Comparison of ENCODE assay signal across 10 cellular contexts in the genomic region with DNA sequence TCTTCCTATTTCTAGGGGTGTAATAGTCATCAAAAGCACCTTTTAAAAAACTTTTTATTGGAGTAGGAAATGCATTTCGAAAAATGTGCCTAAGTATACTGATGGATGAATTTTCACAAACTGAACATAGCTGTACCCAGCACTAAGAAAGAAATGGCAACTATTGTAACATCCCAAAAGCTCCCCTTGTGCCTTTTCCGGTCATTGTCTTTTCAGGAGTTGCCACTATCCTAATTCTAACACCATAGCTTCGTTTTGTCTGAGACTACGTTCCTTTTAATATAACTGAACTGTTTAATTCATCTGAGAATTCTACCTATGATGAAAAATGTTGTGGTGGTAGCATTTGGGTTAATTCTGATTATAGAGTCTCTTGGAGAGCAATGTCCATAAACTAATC. TPM values are rescaled to one million over a fixed set of nuclear protein-coding genes. Genes with fewer than 3 reads are reported as not detected.
DNase-seq lines count a peak whose midpoint lies in the region; ATAC-seq and TF ChIP-seq lines count a peak whose summit lies in the region.
"Had no signal": no experiment of that assay in that cellular context is flagged by ENCODE, and none has a peak within 500 bp of the region (broad histone marks: within the 10 kb centered on the region; RNA-seq: fewer than 3 reads in every experiment).

No MANE protein-coding gene starts in this region.

- H3K27ac ChIP-seq in PC-9 (no peak overlapping the region), esophagus muscularis mucosa (replicated peaks in 1 of 4) (peak overlapping the region in 1 of 4 donors; percentile 2), skeletal muscle tissue (ENCODE audit: low read depth, low read length) (no peak overlapping the region), left lung (peak overlapping the region in 1 of 2 donors; percentile 34)

- peak overlapping the region; percentile 39 for H3K4me3 Mint-ChIP-seq in activated CD8-positive, alpha-beta memory T cell treated with anti-CD3 and anti-CD28 coated beads, Interleukin-2, amount 10 ng/mL, durations not matched to agents 7 days and 5 days

- TF ChIP-seq EP300 in esophagus muscularis mucosa (IDR thresholded peaks at IDR 0.05) = no peak

- BruUV-seq in PC-9 (replicated peaks; lab: Mats Ljungman, UMichigan) = no TSS peak

- peak overlapping the region; percentile 40 for H3K27ac Mint-ChIP-seq in activated CD8-positive, alpha-beta memory T cell treated with anti-CD3 and anti-CD28 coated beads, Interleukin-2, amount 10 ng/mL, durations not matched to agents 7 days and 5 days

- TF ChIP-seq CTCF in PC-9 (conservative IDR thresholded peaks at IDR 0.05) (no peak), esophagus muscularis mucosa (IDR thresholded peaks at IDR 0.05) (no peak), left lung (IDR thresholded peaks at IDR 0.05) (no peak)

- H3K9me3 ChIP-seq in PC-9 (ENCODE audit: insufficient read depth, low read depth) (no peaks in the 10 kb centered on the region), esophagus muscularis mucosa (no peaks in the 10 kb centered on the region), skeletal muscle tissue (ENCODE audit: control insufficient read depth in 3 of 3, low read length in 3 of 3) (no peaks in the 10 kb centered on the region), left lung (no peaks in the 10 kb centered on the region)
- H3K9me3 ChIP-seq: upper lobe of left lung had no signal

- peaks cover 30% of the 10 kb centered on the region for H3K79me2 ChIP-seq in PC-9 (ENCODE audit: low read depth)

- intact Hi-C loops in PC-9 (cut with micrococcal nuclease; ENCODE audit: unreplicated experiment) (no loop called here), esophagus muscularis mucosa (cut with DNase I) (no loop called here), left lung (cut with DNase I) (no loop called here)

- peak overlapping the region; percentile 81 for H3K4me2 ChIP-seq in PC-9

- DNase-seq in activated CD8-positive, alpha-beta memory T cell treated with anti-CD3 and anti-CD28 coated beads, Interleukin-2, amount 10 ng/mL, durations not matched to agents 7 days and 5 days = no peak
- DNase-seq in activated CD8-positive, alpha-beta memory T cell treated with anti-CD3 and anti-CD28 coated beads, Interleukin-2, amount 50 U/mL, for 4 hours = no peak
- DNase-seq in PC-9 (no peak), esophagus muscularis mucosa (ENCODE audit: extremely low spot score) (no peak), left lung (no peak), erythroblast (lab: John Stamatoyannopoulos, UW) (no peak), foreskin melanocyte (no peak)
- DNase-seq: NCI-H2081 had no signal

- H3K4me1 Mint-ChIP-seq in activated CD8-positive, alpha-beta memory T cell treated with anti-CD3 and anti-CD28 coated beads, Interleukin-2, amount 10 ng/mL, durations not matched to agents 7 days and 5 days = peaks cover 32% of the 10 kb centered on the region

- H4K20me1 ChIP-seq in PC-9 (ENCODE audit: insufficient read depth) = no peaks in the 10 kb centered on the region; the same call in 1 of the 2 replicates

- H3K4me3 ChIP-seq in PC-9 = peak overlapping the region; percentile 98
- peak overlapping the region in 3 of 4 donors; percentile 6 to 86 (median 67) for H3K4me3 ChIP-seq in esophagus muscularis mucosa
- H3K4me3 ChIP-seq in skeletal muscle tissue (ENCODE audit: low read length in 3 of 3) = peak overlapping the region in 1 of 3 donors; percentile 8
- H3K4me3 ChIP-seq in left lung = peak overlapping the region in 1 of 2 donors; percentile 68

- peaks cover 27% of the 10 kb centered on the region for H3K36me3 Mint-ChIP-seq in activated CD8-positive, alpha-beta memory T cell treated with anti-CD3 and anti-CD28 coated beads, Interleukin-2, amount 10 ng/mL, durations not matched to agents 7 days and 5 days

- no peak for TF ChIP-seq POLR2A in esophagus muscularis mucosa (IDR thresholded peaks at IDR 0.05; ENCODE audit: low read depth)
- TF ChIP-seq POLR2A in erythroblast (IDR thresholded peaks at IDR 0.05; ENCODE audit: low read length) = no peak

- no peaks in the 10 kb centered on the region for H3K9me2 ChIP-seq in PC-9 (ENCODE audit: insufficient read depth)

- H3K4me1 ChIP-seq in PC-9 (replicated peaks; ENCODE audit: insufficient read depth) = peaks cover 24% of the 10 kb centered on the region; the same call in 1 of the 2 replicates
- H3K4me1 ChIP-seq in esophagus muscularis mucosa = peaks cover 27 to 46% (median 44%) of the 10 kb centered on the region in 4 donors
- peaks cover 12 to 19% (median 18%) of the 10 kb centered on the region in 3 donors for H3K4me1 ChIP-seq in skeletal muscle tissue (ENCODE audit: control insufficient read depth in 3 of 3, insufficient read depth in 3 of 3, low read length in 3 of 3)
- peaks cover 7 to 42% of the 10 kb centered on the region in 2 donors for H3K4me1 ChIP-seq in left lung

- H3K27me3 ChIP-seq in PC-9 (ENCODE audit: insufficient read depth, low read depth) (no peaks in the 10 kb centered on the region), esophagus muscularis mucosa (no peaks in the 10 kb centered on the region), skeletal muscle tissue (ENCODE audit: control insufficient read depth in 3 of 3, insufficient read depth in 3 of 3, low read length in 3 of 3) (no peaks in the 10 kb centered on the region), left lung (no peaks in the 10 kb centered on the region)
- H3K27me3 ChIP-seq: upper lobe of left lung had no signal

- H3K9me3 Mint-ChIP-seq in activated CD8-positive, alpha-beta memory T cell treated with anti-CD3 and anti-CD28 coated beads, Interleukin-2, amount 10 ng/mL, durations not matched to agents 7 days and 5 days (ENCODE audit: low read depth) = no peaks in the 10 kb centered on the region

- no peaks in the 10 kb centered on the region for H3K27me3 Mint-ChIP-seq in activated CD8-positive, alpha-beta memory T cell treated with anti-CD3 and anti-CD28 coated beads, Interleukin-2, amount 10 ng/mL, durations not matched to agents 7 days and 5 days

- H3F3A ChIP-seq in PC-9 (ENCODE audit: insufficient read depth, low read depth) = 0 out of 2 replicates have a peak, but pooled peaks cover 2% of the 10 kb centered on the region

- WGBS in esophagus muscularis mucosa = 81% methylated on average over 4 of the region's 4 CpGs

- peak overlapping the region in 2 of 3 donors; percentile 97 to 100 for H3K9ac ChIP-seq in skeletal muscle tissue (ENCODE audit: low read depth in 1 of 3, low read length in 3 of 3)

- H3K36me3 ChIP-seq in PC-9 (ENCODE audit: low read depth) (peaks cover 7% of the 10 kb centered on the region; the same call in 1 of the 2 replicates), esophagus muscularis mucosa (peaks cover 0 to 32% (median 20%) of the 10 kb centered on the region in 4 donors), skeletal muscle tissue (ENCODE audit: control insufficient read depth in 3 of 3, insufficient read depth in 3 of 3, low read length in 3 of 3) (peaks cover 11 to 16% (median 14%) of the 10 kb centered on the region in 3 donors), left lung (peaks cover 0 to 28% of the 10 kb centered on the region in 2 donors)

- CTCF ChIA-PET in activated CD8-positive, alpha-beta memory T cell treated with anti-CD3 and anti-CD28 coated beads, Interleukin-2, amount 10 ng/mL, durations not matched to agents 7 days and 5 days (lab: Charles Lee) = interaction anchor here (2.1 to 3.5 kb wide), 3 partner anchors 8 to 59 kb away, joined by 6 to 10 read pairs (median 8); a partner anchor contains a TSS
- CTCF ChIA-PET in PC-9 (lab: Charles Lee) = no interaction called here

- no peak overlapping the region for H2AFZ ChIP-seq in PC-9

- POLR2A ChIA-PET in PC-9 (lab: Charles Lee; ENCODE audit: unreplicated experiment) = interaction anchor here (0.7 kb wide), 1 partner anchor 917 kb away, joined by 3 read pairs; no protein-coding TSS in a partner anchor

- ATAC-seq in activated CD8-positive, alpha-beta memory T cell treated with anti-CD3 and anti-CD28 coated beads, Interleukin-2, amount 10 ng/mL, durations not matched to agents 7 days and 5 days = no peak
- ATAC-seq in left lung = no peak

RNA-seq across cellular contexts. Expression of a gene that starts 1.9 kb away (rescaled TPM):
- 10 to 100 TPM; 69.8 to 82.8 TPM for total RNA-seq in activated CD8-positive, alpha-beta memory T cell treated with anti-CD3 and anti-CD28 coated beads, Interleukin-2, amount 10 ng/mL, durations not matched to agents 7 days and 5 days
- total RNA-seq in PC-9 (2021) (145 and 203 TPM in 2 replicates), esophagus muscularis mucosa (10 to 100 TPM; 45.7 to 63.9 (median 54.7) TPM), skeletal muscle tissue (33.9 TPM), left lung (100 to 1,000 TPM; 107 to 113 TPM)

RNA-seq across cellular contexts. Expression of a gene that starts 31.5 kb away (rescaled TPM):
- total RNA-seq in activated CD8-positive, alpha-beta memory T cell treated with anti-CD3 and anti-CD28 coated beads, Interleukin-2, amount 10 ng/mL, durations not matched to agents 7 days and 5 days = 10 to 100 TPM; 26.6 to 29.5 TPM
- total RNA-seq in PC-9 (2021) (8.8 and 11.9 TPM in 2 replicates), esophagus muscularis mucosa (10 to 100 TPM in 3 of 4 donors, 1 to 10 TPM in 1; 9.2 to 13.9 (median 11.4) TPM), skeletal muscle tissue (6.8 TPM), left lung (10 to 100 TPM; 15.3 to 21.7 TPM)

RNA-seq across cellular contexts. Expression of a gene that starts 36.9 kb away (rescaled TPM):
- total RNA-seq in activated CD8-positive, alpha-beta memory T cell treated with anti-CD3 and anti-CD28 coated beads, Interleukin-2, amount 10 ng/mL, durations not matched to agents 7 days and 5 days = 10 to 100 TPM; 35.2 to 42.6 TPM
- 46.8 and 51.7 TPM in 2 replicates for total RNA-seq in PC-9 (2021)
- 10 to 100 TPM in 3 of 4 donors, 1 to 10 TPM in 1; 10.0 to 34.3 (median 25.9) TPM for total RNA-seq in esophagus muscularis mucosa
- 45.9 TPM for total RNA-seq in skeletal muscle tissue
- 10 to 100 TPM; 56.6 to 65.0 TPM for total RNA-seq in left lung

RNA-seq across cellular contexts. Expression of a gene that starts 59.1 kb away (rescaled TPM):
- 10 to 100 TPM; 22.5 to 47.0 TPM for total RNA-seq in activated CD8-positive, alpha-beta memory T cell treated with anti-CD3 and anti-CD28 coated beads, Interleukin-2, amount 10 ng/mL, durations not matched to agents 7 days and 5 days
- not detected in 2 replicates for total RNA-seq in PC-9 (2021)
- total RNA-seq in esophagus muscularis mucosa = 1 to 10 TPM in 1 of 4 donors, under 1 TPM in 1, not detected in 2; 0.26 to 1.3 TPM
- total RNA-seq in skeletal muscle tissue = 1.0 TPM
- 1 to 10 TPM; 3.7 to 5.4 TPM for total RNA-seq in left lung
